28 cellular contexts compared by ENCODE assay signal in genomic region chr5:13692172-13692571, GRCh38.
"Had no signal": no experiment of that assay in that cellular context is flagged by ENCODE, and none has a peak within 500 bp of the region (broad histone marks: within the 10 kb centered on the region; RNA-seq: fewer than 3 reads in every experiment).

No MANE protein-coding gene starts in this region.

- H3K4me3 Mint-ChIP-seq: dendritic cell treated with granulocyte-macrophage colony-stimulating factor and Interleukin-4, amounts not matched to agents 40 ng/mL and 50 ng/mL, for 4 days; endodermal cell; mesothelial cell of epicardium; naive thymus-derived CD8-positive, alpha-beta T cell; nephron progenitor cell; stimulated activated effector memory CD8-positive, alpha-beta T cell treated with anti-CD3 and anti-CD28 coated beads, Interleukin-12 subunit alpha, Interleukin-12 subunit beta, amount 100 ng/mL, for 72 hours; type B pancreatic cell had no signal

- H3K36me3 Mint-ChIP-seq: mesothelial cell of epicardium; stimulated activated effector memory CD8-positive, alpha-beta T cell treated with anti-CD3 and anti-CD28 coated beads, Interleukin-12 subunit alpha, Interleukin-12 subunit beta, amount 100 ng/mL, for 72 hours; type B pancreatic cell had no signal

- H3K27ac ChIP-seq: colonic mucosa, epithelial cell of prostate, foreskin keratinocyte, gastroesophageal sphincter, heart right ventricle, left lung, ovary, right atrium auricular region, stomach, tibial artery had no signal

- H3K27me3 ChIP-seq: colonic mucosa, foreskin keratinocyte, gastroesophageal sphincter, heart right ventricle, left lung, ovary, right atrium auricular region, stomach, tibial artery had no signal

- ATAC-seq: esophagus mucosa; foreskin keratinocyte; gastroesophageal sphincter; heart right ventricle; left cardiac atrium; left lung; naive thymus-derived CD8-positive, alpha-beta T cell; sciatic nerve; stimulated activated effector memory CD8-positive, alpha-beta T cell treated with anti-CD3 and anti-CD28 coated beads, Interleukin-12 subunit alpha, Interleukin-12 subunit beta, amount 100 ng/mL, for 72 hours had no signal

- H3K27ac Mint-ChIP-seq: dendritic cell treated with granulocyte-macrophage colony-stimulating factor and Interleukin-4, amounts not matched to agents 40 ng/mL and 50 ng/mL, for 4 days; endodermal cell; mesothelial cell of epicardium; naive thymus-derived CD8-positive, alpha-beta T cell; nephron progenitor cell; stimulated activated effector memory CD8-positive, alpha-beta T cell treated with anti-CD3 and anti-CD28 coated beads, Interleukin-12 subunit alpha, Interleukin-12 subunit beta, amount 100 ng/mL, for 72 hours; type B pancreatic cell had no signal

- DNase-seq: colonic mucosa; effector CD8-positive, alpha-beta T cell; endodermal cell; foreskin keratinocyte; heart right ventricle; hippocampal formation; left cardiac atrium; left lung; mesenchymal stem cell; naive thymus-derived CD8-positive, alpha-beta T cell; nephron progenitor cell; occipital lobe; ovary; posterior cingulate gyrus; stimulated activated CD4-positive, alpha-beta T cell treated with anti-CD3 and anti-CD28 coated beads, Interleukin-2, amount 100 ng/mL, for 24 hours; stimulated activated CD4-positive, alpha-beta T cell treated with anti-CD3 and anti-CD28 coated beads, Interleukin-4, amount 100 ng/mL, for 24 hours; stimulated activated naive CD4-positive, alpha-beta T cell treated with Interleukin-2 at 50 U/mL for 16 hours; stomach; tibial artery had no signal

- H3K9me3 ChIP-seq: colonic mucosa, ovary had no signal

- H3K4me1 ChIP-seq: colonic mucosa, foreskin keratinocyte, gastroesophageal sphincter, heart right ventricle, left lung, right atrium auricular region, stomach, tibial artery had no signal

- H3K27me3 Mint-ChIP-seq: dendritic cell treated with granulocyte-macrophage colony-stimulating factor and Interleukin-4, amounts not matched to agents 40 ng/mL and 50 ng/mL, for 4 days; type B pancreatic cell had no signal

- H3K4me1 Mint-ChIP-seq: endodermal cell; mesothelial cell of epicardium; naive thymus-derived CD8-positive, alpha-beta T cell; nephron progenitor cell; stimulated activated effector memory CD8-positive, alpha-beta T cell treated with anti-CD3 and anti-CD28 coated beads, Interleukin-12 subunit alpha, Interleukin-12 subunit beta, amount 100 ng/mL, for 72 hours had no signal

- H3K4me3 ChIP-seq: colonic mucosa, gastroesophageal sphincter, heart right ventricle, left lung, ovary, right atrium auricular region, stomach, tibial artery had no signal

- H3K9me3 Mint-ChIP-seq: type B pancreatic cell had no signal

- H3K36me3 ChIP-seq: colonic mucosa, gastroesophageal sphincter, heart right ventricle, left lung, ovary, right atrium auricular region, stomach, tibial artery had no signal
